ENCODE assay signal across 21 cellular contexts in genomic region chr3:53651927-53652326, GRCh38.
DNase-seq lines count a peak whose midpoint lies in the region; ATAC-seq, FAIRE-seq and TF ChIP-seq lines count a peak whose summit lies in the region.
"Had no signal": no experiment of that assay in that cellular context is flagged by ENCODE, and none has a peak within 500 bp of the region (broad histone marks: within the 10 kb centered on the region; RNA-seq: fewer than 3 reads in every experiment).

No MANE protein-coding gene starts in this region.

- 78% methylated on average over 8 of the region's 8 CpGs for WGBS in GM12878 (ENCODE audit: insufficient coverage, insufficient replicate concordance, low lambda C conversion rate, missing lambda C conversion rate)

- H3K4me1 ChIP-seq in GM12878 (ENCODE audit: control insufficient read depth, insufficient read depth, low read length) (peaks cover 12% of the 10 kb centered on the region), rectal smooth muscle tissue (ENCODE audit: control insufficient read depth, insufficient read depth, low read length) (peaks cover 9% of the 10 kb centered on the region), uterus (no peaks in the 10 kb centered on the region)
- H3K4me1 ChIP-seq: A549, Caco-2 had no signal

- H3K4me3 ChIP-seq in GM12878 = no peak overlapping the region
- no peak overlapping the region for H3K4me3 ChIP-seq in rectal smooth muscle tissue (ENCODE audit: low read length)
- no peak overlapping the region for H3K4me3 ChIP-seq in uterus
- H3K4me3 ChIP-seq: A549; BLaER1 treated with 17β-estradiol and CSF1 and Interleukin-3, amounts not matched to agents 10 nM and 100 nM had no signal

- no peak for TF ChIP-seq RAD21 in GM12878 (IDR thresholded peaks at IDR 0.05; ENCODE audit: insufficient read depth, low read depth, low read length)

- no TSS peak for BruUV-seq in GM12878 (replicated peaks; lab: Mats Ljungman, UMichigan)

- no peak overlapping the region for H3K4me2 ChIP-seq in GM12878 (ENCODE audit: control insufficient read depth, insufficient read depth)
- H3K4me2 ChIP-seq: A549; BLaER1 treated with 17β-estradiol and CSF1 and Interleukin-3, amounts not matched to agents 10 nM and 100 nM had no signal

- ATAC-seq in GM12878 = no peak
- ATAC-seq: A549; CD8-positive, alpha-beta T cell had no signal

- H3K79me2 ChIP-seq in GM12878 (ENCODE audit: control insufficient read depth, insufficient read depth, low read length) = no peaks in the 10 kb centered on the region

- peaks cover 2% of the 10 kb centered on the region; the same call in 2 of the 3 replicates for H3K9me3 ChIP-seq in GM12878 (replicated peaks; ENCODE audit: control insufficient read depth, insufficient read depth, low read length)
- H3K9me3 ChIP-seq in uterus = no peaks in the 10 kb centered on the region

- TF ChIP-seq CTCF in GM12878 (IDR thresholded peaks at IDR 0.05 in 2 of 3, conservative IDR thresholded peaks at IDR 0.05 in 1 of 3; ENCODE audit: control insufficient read depth in 2 of 3, extremely low read depth in 1 of 3, insufficient read depth in 1 of 3, low read depth in 3 of 3, low read length in 3 of 3) = no peak
- TF ChIP-seq CTCF in uterus (IDR thresholded peaks at IDR 0.05) = no peak

- H3K36me3 ChIP-seq in GM12878 (ENCODE audit: control insufficient read depth in 2 of 2, insufficient read depth in 2 of 2, low read length in 1 of 2) (no peaks in the 10 kb centered on the region), rectal smooth muscle tissue (ENCODE audit: control insufficient read depth, insufficient read depth, low read length) (no peaks in the 10 kb centered on the region), uterus (no peaks in the 10 kb centered on the region)
- H3K36me3 ChIP-seq: BLaER1 treated with 17β-estradiol and CSF1 and Interleukin-3, amounts not matched to agents 10 nM and 100 nM had no signal

- DNase-seq in GM19239 (ENCODE audit: insufficient read length, low spot score) = no peak
- no peak for DNase-seq in GM12878 (ENCODE audit: low read depth, low spot score)
- DNase-seq in uterus = no peak
- DNase-seq in SKM-1 (lab: John Stamatoyannopoulos, UW; ENCODE audit: unreplicated experiment) = no peak
- no peak for DNase-seq in NCI-H510A treated with DMSO at 0.1 percent for 48 hours (lab: John Stamatoyannopoulos, UW)
- DNase-seq in SW480 (ENCODE audit: low spot score) = no peak
- DNase-seq: AML-193; Caco-2; Calu3; CD4-positive, alpha-beta T cell; CD8-positive, alpha-beta T cell; DMS79 treated with DMSO at 0.1 percent for 48 hours; GF-D8 had no signal

- RAD21 ChIA-PET in GM12878 (lab: Charles Lee; ENCODE audit: unreplicated experiment) = interaction anchor here (1.2 to 1.8 kb wide), 3 partner anchors 10 to 97 kb away, joined by 3 to 7 read pairs (median 7); no protein-coding TSS in a partner anchor

- FAIRE-seq in GM19239 (lab: Jason Lieb, UNC) (peak; percentile 47), GM12878 (lab: Jason Lieb, UNC) (no peak)
- FAIRE-seq: A549, D721Med, G401.6, GM12892 had no signal

- no peak for TF ChIP-seq EP300 in GM12878 (IDR thresholded peaks at IDR 0.05; ENCODE audit: borderline replicate concordance in 1 of 2, control insufficient read depth in 1 of 2, low read depth in 2 of 2, low read length in 2 of 2)

- H4K20me1 ChIP-seq in GM12878 (ENCODE audit: control insufficient read depth, insufficient read depth) = no peaks in the 10 kb centered on the region
- H4K20me1 ChIP-seq: BLaER1 treated with 17β-estradiol and CSF1 and Interleukin-3, amounts not matched to agents 10 nM and 100 nM had no signal

- POLR2A ChIA-PET in GM12878 (lab: Charles Lee) = interaction anchor here (1.1 to 1.3 kb wide), 2 partner anchors 9 to 28 kb away, joined by 3 to 4 read pairs; no protein-coding TSS in a partner anchor

- SMC1A ChIA-PET in GM12878 (lab: Charles Lee; ENCODE audit: uncharacterized antibody, unreplicated experiment) = interaction anchor here (0.8 to 1.9 kb wide), 9 partner anchors 39 to 109 kb away, joined by 3 to 13 read pairs (median 4); no protein-coding TSS in a partner anchor

- H3K9ac ChIP-seq in GM12878 (ENCODE audit: control insufficient read depth, insufficient read depth, low read length) (no peak overlapping the region), rectal smooth muscle tissue (ENCODE audit: low read length) (no peak overlapping the region)
- H3K9ac ChIP-seq: BLaER1 treated with 17β-estradiol and CSF1 and Interleukin-3, amounts not matched to agents 10 nM and 100 nM had no signal

- in situ Hi-C loops in GM12878 (cut with MboI) = no loop called here

- H3K27me3 ChIP-seq in GM12878 (replicated peaks in 1 of 2; ENCODE audit: control insufficient read depth in 2 of 2, insufficient read depth in 2 of 2, low read length in 1 of 2) = no peaks in the 10 kb centered on the region
- H3K27me3 ChIP-seq in rectal smooth muscle tissue (ENCODE audit: control insufficient read depth, insufficient read depth, low read length) = no peaks in the 10 kb centered on the region
- H3K27me3 ChIP-seq in uterus = no peaks in the 10 kb centered on the region
- H3K27me3 ChIP-seq: BLaER1 treated with 17β-estradiol and CSF1 and Interleukin-3, amounts not matched to agents 10 nM and 100 nM had no signal

- TF ChIP-seq POLR2A in GM12878 (IDR thresholded peaks at IDR 0.05; ENCODE audit: low read depth, low read length) = no peak
- no peak for TF ChIP-seq POLR2A in uterus (IDR thresholded peaks at IDR 0.05)

- H2AFZ ChIP-seq in GM12878 (ENCODE audit: control insufficient read depth, low read depth, low read length) = no peak overlapping the region

- CTCF ChIA-PET in GM12878 (lab: Yijun Ruan, JAX) = interaction anchor here (0.7 to 1.4 kb wide), 4 partner anchors 17 to 58 kb away, joined by 3 to 4 read pairs (median 3); no protein-coding TSS in a partner anchor

- H3K27ac ChIP-seq in GM12878 (ENCODE audit: control insufficient read depth, insufficient read depth) = no peak overlapping the region
- H3K27ac ChIP-seq in rectal smooth muscle tissue (ENCODE audit: low read depth, low read length) = peak overlapping the region; percentile 24
- peak overlapping the region; percentile 39 to 72 for H3K27ac ChIP-seq in uterus
- H3K27ac ChIP-seq: 22Rv1; A549; BLaER1 treated with 17β-estradiol and CSF1 and Interleukin-3, amounts not matched to agents 10 nM and 100 nM; C4-2B had no signal

- intact Hi-C loops in GM12878 (cut with micrococcal nuclease; ENCODE audit: unreplicated experiment) (loop anchor here (2.0 kb wide), 1 partner anchor 97 kb away; no protein-coding TSS in a partner anchor), uterus (cut with DNase I; ENCODE audit: low total_unique reads) (no loop called here)

TF ChIP-seq in GM12878, 131 proteins besides CTCF, POLR2A, EP300 and RAD21:
- TF ChIP-seq ELK1 (IDR thresholded peaks at IDR 0.05; ENCODE audit: low read depth, low read length) (no peak), SRF (IDR thresholded peaks at IDR 0.05; ENCODE audit: low read depth in 2 of 2, low read length in 2 of 2) (no peak), SPI1 (IDR thresholded peaks at IDR 0.05; ENCODE audit: borderline replicate concordance, insufficient read depth, low read depth, low read length) (no peak), BRCA1 (IDR thresholded peaks at IDR 0.05; ENCODE audit: low read depth, low read length) (no peak), MLLT1 (IDR thresholded peaks at IDR 0.05) (peak; percentile 58; the same call in 1 of the 2 replicates), ZBTB33 (IDR thresholded peaks at IDR 0.05) (peak; percentile 31; the same call in 1 of the 2 replicates)
TF ChIP-seq in GM12878: peak in this region for 2.
